In the genomic region with DNA sequence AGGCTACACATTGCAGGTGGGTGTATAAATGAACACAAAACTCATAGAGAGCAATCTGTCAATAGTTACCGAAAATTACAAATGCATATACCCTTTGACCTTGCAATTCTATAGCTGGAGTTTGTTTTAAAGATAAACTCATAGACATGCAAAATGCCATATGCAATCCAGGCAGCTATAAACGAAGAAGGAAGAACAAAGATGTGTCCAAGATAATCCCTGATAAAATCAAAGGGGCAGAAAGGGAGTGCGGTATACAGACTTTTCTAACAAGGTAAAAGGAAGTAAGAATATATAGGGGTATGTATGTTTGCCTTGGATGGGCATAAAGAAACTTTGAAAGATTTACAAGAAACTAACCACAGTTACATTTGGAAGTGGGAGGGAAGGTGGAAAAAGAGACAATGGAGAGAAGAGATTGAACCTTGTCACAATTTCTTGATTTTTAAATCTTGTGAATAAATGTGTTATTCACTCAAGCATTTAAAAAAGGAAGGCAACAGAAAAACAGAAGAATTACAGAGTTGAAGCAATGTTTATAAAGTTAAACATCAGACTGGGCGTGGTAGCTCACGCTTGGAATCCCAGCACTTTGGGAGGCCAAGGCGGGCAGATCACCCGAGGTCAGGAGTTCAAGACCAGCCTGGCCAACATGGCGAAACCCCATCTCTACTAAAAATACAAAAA, we compare ENCODE assay signal across 23 cellular contexts. TPM values are rescaled to one million over a fixed set of nuclear protein-coding genes. Genes with fewer than 3 reads are reported as not detected.
DNase-seq lines count a peak whose midpoint lies in the region; ATAC-seq, FAIRE-seq and TF ChIP-seq lines count a peak whose summit lies in the region.
"Had no signal": no experiment of that assay in that cellular context is flagged by ENCODE, and none has a peak within 500 bp of the region (broad histone marks: within the 10 kb centered on the region; RNA-seq: fewer than 3 reads in every experiment).

No MANE protein-coding gene starts in this region.

- no peaks in the 10 kb centered on the region for H3K27me3 Mint-ChIP-seq in activated naive CD4-positive, alpha-beta T cell treated with anti-CD3 and anti-CD28 coated beads for 36 hours (ENCODE audit: low read depth)
- no peaks in the 10 kb centered on the region for H3K27me3 Mint-ChIP-seq in activated naive CD4-positive, alpha-beta T cell treated with anti-CD3 and anti-CD28 coated beads, Interleukin-2, amount 10 ng/mL, durations not matched to agents 7 days and 5 days
- H3K27me3 Mint-ChIP-seq in WTC11 (ENCODE audit: low read depth), result no peaks in the 10 kb centered on the region
- no peaks in the 10 kb centered on the region for H3K27me3 Mint-ChIP-seq in stimulated activated naive B cell treated with anti-CD40 and anti-IgM and Interleukin-4, amounts not matched to agents 10 μg/mL and 1 μg/mL and 100 μg/mL, for 72 hours

- peaks cover 63% of the 10 kb centered on the region for H3K36me3 Mint-ChIP-seq in activated naive CD4-positive, alpha-beta T cell treated with anti-CD3 and anti-CD28 coated beads for 36 hours (ENCODE audit: low read depth)
- H3K36me3 Mint-ChIP-seq in activated naive CD4-positive, alpha-beta T cell treated with anti-CD3 and anti-CD28 coated beads, Interleukin-2, amount 10 ng/mL, durations not matched to agents 7 days and 5 days, result peaks cover 61% of the 10 kb centered on the region
- peaks cover 65% of the 10 kb centered on the region for H3K36me3 Mint-ChIP-seq in WTC11
- H3K36me3 Mint-ChIP-seq in stimulated activated naive B cell treated with anti-CD40 and anti-IgM and Interleukin-4, amounts not matched to agents 10 μg/mL and 1 μg/mL and 100 μg/mL, for 72 hours, result peaks cover 42 to 53% of the 10 kb centered on the region in 2 donors

- no peak overlapping the region for H2AFZ ChIP-seq in HepG2 (ENCODE audit: low read length)
- H2AFZ ChIP-seq: parathyroid adenoma had no signal

- in situ Hi-C loops in HepG2 (cut with HindIII; ENCODE audit: extremely low pct_ligation_motif_present, low pct_unique_long_range_greater_than_20kb), result no loop called here

- peak overlapping the region; percentile 14 for H3K27ac Mint-ChIP-seq in activated naive CD4-positive, alpha-beta T cell treated with anti-CD3 and anti-CD28 coated beads for 36 hours
- no peak overlapping the region for H3K27ac Mint-ChIP-seq in activated naive CD4-positive, alpha-beta T cell treated with anti-CD3 and anti-CD28 coated beads, Interleukin-2, amount 10 ng/mL, durations not matched to agents 7 days and 5 days
- peak overlapping the region; percentile 79 for H3K27ac Mint-ChIP-seq in WTC11
- peak overlapping the region; percentile 26 for H3K27ac Mint-ChIP-seq in stimulated activated naive B cell treated with anti-CD40 and anti-IgM and Interleukin-4, amounts not matched to agents 10 μg/mL and 1 μg/mL and 100 μg/mL, for 72 hours
- H3K27ac Mint-ChIP-seq: activated T-helper 2 cell treated with anti-CD3 and anti-CD28 coated beads, Interferon-gamma antibody, Interleukin-2, Interleukin-4, amounts not matched to agents 10 μg/mL and 5 μg/mL and 100 μg/mL, durations not matched to agents 14 hours and 24 hours and 36 hours had no signal

- TF ChIP-seq EP300 in HepG2 (IDR thresholded peaks at IDR 0.05; ENCODE audit: low read depth in 2 of 2, low read length in 2 of 2) (no peak), HepG2 (CRISPR knock-in tag; IDR thresholded peaks at IDR 0.05; ENCODE audit: borderline replicate concordance) (no peak)

- CTCF ChIA-PET in activated naive CD4-positive, alpha-beta T cell treated with anti-CD3 and anti-CD28 coated beads for 36 hours (lab: Charles Lee), result no interaction called here
- CTCF ChIA-PET in activated naive CD4-positive, alpha-beta T cell treated with anti-CD3 and anti-CD28 coated beads, Interleukin-2, amount 10 ng/mL, durations not matched to agents 7 days and 5 days (lab: Charles Lee), result no interaction called here
- CTCF ChIA-PET in WTC11 (lab: Charles Lee), result interaction anchor here (1.8 kb wide), 1 partner anchor 185 kb away, joined by 3 read pairs; no protein-coding TSS in a partner anchor
- CTCF ChIA-PET in HepG2 (lab: Yijun Ruan, JAX; ENCODE audit: low intra/inter-chr PET ratio, low total read pairs), result no interaction called here

- no TSS peak for BruUV-seq in HepG2 (replicated peaks; lab: Mats Ljungman, UMichigan)

- intact Hi-C loops in activated naive CD4-positive, alpha-beta T cell treated with anti-CD3 and anti-CD28 coated beads for 36 hours (cut with micrococcal nuclease), result loop anchor here (5.0 kb wide), 1 partner anchor 42 kb away; no protein-coding TSS in a partner anchor
- intact Hi-C loops in HepG2 (cut with micrococcal nuclease; ENCODE audit: unreplicated experiment), result no loop called here

- no peak overlapping the region for H3K9ac ChIP-seq in HepG2 (ENCODE audit: insufficient read depth, low read depth, low read length)
- H3K9ac ChIP-seq: parathyroid adenoma had no signal

- no peak overlapping the region for H3K4me3 Mint-ChIP-seq in activated naive CD4-positive, alpha-beta T cell treated with anti-CD3 and anti-CD28 coated beads for 36 hours
- H3K4me3 Mint-ChIP-seq in activated naive CD4-positive, alpha-beta T cell treated with anti-CD3 and anti-CD28 coated beads, Interleukin-2, amount 10 ng/mL, durations not matched to agents 7 days and 5 days, result no peak overlapping the region
- H3K4me3 Mint-ChIP-seq in WTC11, result no peak overlapping the region
- H3K4me3 Mint-ChIP-seq in stimulated activated naive B cell treated with anti-CD40 and anti-IgM and Interleukin-4, amounts not matched to agents 10 μg/mL and 1 μg/mL and 100 μg/mL, for 72 hours, result no peak overlapping the region
- H3K4me3 Mint-ChIP-seq: endodermal cell had no signal

- TF ChIP-seq CTCF in WTC11 (IDR thresholded peaks at IDR 0.05) (no peak), HepG2 (CRISPR knock-in tag; IDR thresholded peaks at IDR 0.05) (no peak)

- DNase-seq in activated naive CD4-positive, alpha-beta T cell treated with anti-CD3 and anti-CD28 coated beads for 36 hours, result no peak
- DNase-seq in activated naive CD4-positive, alpha-beta T cell treated with anti-CD3 and anti-CD28 coated beads, Interleukin-2, amount 10 ng/mL, durations not matched to agents 7 days and 5 days, result no peak
- DNase-seq in WTC11 (ENCODE audit: low spot score) (no peak), HepG2 (ENCODE audit: low spot score) (no peak), middle frontal gyrus (ENCODE audit: extremely low spot score, low spot score) (no peak)
- no peak for DNase-seq in stimulated activated naive B cell treated with anti-CD40 and anti-IgM and Interleukin-4, amounts not matched to agents 10 μg/mL and 1 μg/mL and 100 μg/mL, for 72 hours
- DNase-seq: ACHN; activated CD4-positive, CD25-positive, alpha-beta regulatory T cell; cerebellar nuclear complex; DMS79; endodermal cell; HCEC 1CT; NCI-H1694; NCI-H82; Peyer's patch; uterus had no signal

- no peak for TF ChIP-seq POLR2A in HepG2 (IDR thresholded peaks at IDR 0.05; ENCODE audit: insufficient read depth in 1 of 2, low read depth in 2 of 2, low read length in 2 of 2)

- ATAC-seq in WTC11 (no peak), HepG2 (no peak), HG02623 (IDR thresholded peaks at IDR 0.05; ENCODE audit: unreplicated experiment) (no peak), GM21717 (IDR thresholded peaks at IDR 0.05; ENCODE audit: unreplicated experiment) (no peak)
- no peak for ATAC-seq in stimulated activated naive B cell treated with anti-CD40 and anti-IgM and Interleukin-4, amounts not matched to agents 10 μg/mL and 1 μg/mL and 100 μg/mL, for 72 hours (replicated peaks)

- H3K27ac ChIP-seq in HepG2 (ENCODE audit: extremely low read length, insufficient read depth, low read length), result no peak overlapping the region
- H3K27ac ChIP-seq: lower lobe of right lung, parathyroid adenoma, Peyer's patch, SJSA1, skin epidermis, uterus had no signal

- no peak for TF ChIP-seq RAD21 in HepG2 (CRISPR knock-in tag; IDR thresholded peaks at IDR 0.05)

- H3K27me3 ChIP-seq in HepG2 (ENCODE audit: control insufficient read depth in 1 of 2, insufficient read depth in 2 of 2, low read length in 2 of 2), result no peaks in the 10 kb centered on the region
- H3K27me3 ChIP-seq: Peyer's patch, SJSA1, uterus had no signal

- peaks cover 27% of the 10 kb centered on the region for H3K4me1 Mint-ChIP-seq in activated naive CD4-positive, alpha-beta T cell treated with anti-CD3 and anti-CD28 coated beads for 36 hours (ENCODE audit: low read depth)
- H3K4me1 Mint-ChIP-seq in activated naive CD4-positive, alpha-beta T cell treated with anti-CD3 and anti-CD28 coated beads, Interleukin-2, amount 10 ng/mL, durations not matched to agents 7 days and 5 days, result peaks cover 26% of the 10 kb centered on the region
- no peaks in the 10 kb centered on the region for H3K4me1 Mint-ChIP-seq in WTC11
- peaks cover 26 to 39% of the 10 kb centered on the region in 2 donors for H3K4me1 Mint-ChIP-seq in stimulated activated naive B cell treated with anti-CD40 and anti-IgM and Interleukin-4, amounts not matched to agents 10 μg/mL and 1 μg/mL and 100 μg/mL, for 72 hours

- no peaks in the 10 kb centered on the region for H3K9me3 Mint-ChIP-seq in activated naive CD4-positive, alpha-beta T cell treated with anti-CD3 and anti-CD28 coated beads for 36 hours
- no peaks in the 10 kb centered on the region for H3K9me3 Mint-ChIP-seq in activated naive CD4-positive, alpha-beta T cell treated with anti-CD3 and anti-CD28 coated beads, Interleukin-2, amount 10 ng/mL, durations not matched to agents 7 days and 5 days
- no peaks in the 10 kb centered on the region for H3K9me3 Mint-ChIP-seq in WTC11
- no peaks in the 10 kb centered on the region for H3K9me3 Mint-ChIP-seq in stimulated activated naive B cell treated with anti-CD40 and anti-IgM and Interleukin-4, amounts not matched to agents 10 μg/mL and 1 μg/mL and 100 μg/mL, for 72 hours
- H3K9me3 Mint-ChIP-seq: activated T-helper 2 cell treated with anti-CD3 and anti-CD28 coated beads, Interferon-gamma antibody, Interleukin-2, Interleukin-4, amounts not matched to agents 10 μg/mL and 5 μg/mL and 100 μg/mL, durations not matched to agents 14 hours and 24 hours and 36 hours; endodermal cell had no signal

- POLR2A ChIA-PET in WTC11 (lab: Charles Lee), result no interaction called here
- POLR2A ChIA-PET in HepG2 (lab: Yijun Ruan, JAX), result interaction anchor here (1.4 kb wide), 1 partner anchor 30 kb away, joined by 5 read pairs; the partner anchor contains the start of gene FAM8A1

- H3K4me1 ChIP-seq in HepG2 (ENCODE audit: insufficient read depth, low read length), result peaks cover 19% of the 10 kb centered on the region
- H3K4me1 ChIP-seq: Peyer's patch, uterus had no signal

- H3K79me2 ChIP-seq in HepG2 (ENCODE audit: insufficient read depth, low read length), result no peaks in the 10 kb centered on the region

- no peak overlapping the region for H3K4me3 ChIP-seq in HepG2 (replicated peaks in 1 of 3; ENCODE audit: insufficient read depth in 1 of 3, low read depth in 2 of 3, low read length in 3 of 3)
- H3K4me3 ChIP-seq: lower lobe of right lung, Peyer's patch, SJSA1, skin epidermis, uterus had no signal

- FAIRE-seq in HepG2 (lab: Jason Lieb, UNC), result no peak

- WGBS in HepG2 (ENCODE audit: low lambda C conversion rate), result 84% methylated on average over 8 of the region's 8 CpGs

- H4K20me1 ChIP-seq in HepG2 (ENCODE audit: insufficient read depth, low read length), result no peaks in the 10 kb centered on the region

- H3K9me3 ChIP-seq in HepG2 (ENCODE audit: low read length), result no peaks in the 10 kb centered on the region
- H3K9me3 ChIP-seq: lower lobe of right lung, Peyer's patch, SJSA1, uterus had no signal

- H3K4me2 ChIP-seq in HepG2 (ENCODE audit: low read depth, low read length), result no peak overlapping the region

- peaks cover 16 to 79% of the 10 kb centered on the region in 2 experiments for H3K36me3 ChIP-seq in HepG2 (replicated peaks in 1 of 2; ENCODE audit: control insufficient read depth in 1 of 2, insufficient read depth in 2 of 2, low read length in 2 of 2)
- H3K36me3 ChIP-seq: uterus had no signal

RNA-seq across cellular contexts. Expression of gene FAM8A1, which starts 29.9 kb away (rescaled TPM):
- total RNA-seq in activated naive CD4-positive, alpha-beta T cell treated with anti-CD3 and anti-CD28 coated beads for 36 hours, result 1 to 10 TPM; 2.9 to 3.0 TPM
- total RNA-seq in WTC11 (2021), result 8.5 to 10.3 TPM (median 9.4 TPM) in 3 replicates
- total RNA-seq in HepG2 (2016; rRNA removed; fragmentation: Illumina TruSeq; extraction: Trizol), result 30.5 and 30.6 TPM in 2 replicates
- total RNA-seq in HepG2 (2016; cell fraction: cytosol; rRNA removed; fragmentation: Illumina TruSeq; extraction: Trizol; ENCODE audit: low read depth), result 3.0 and 3.3 TPM in 2 replicates
- total RNA-seq in HepG2 (2016; cell fraction: insoluble cytoplasmic fraction; rRNA removed; fragmentation: Illumina TruSeq; extraction: Trizol), result 29.7 and 31.0 TPM in 2 replicates
- total RNA-seq in HepG2 (2016; cell fraction: membrane; rRNA removed; fragmentation: Illumina TruSeq; extraction: Trizol), result 17.3 and 20.5 TPM in 2 replicates
- total RNA-seq in HepG2 (2016; cell fraction: nucleus; rRNA removed; fragmentation: Illumina TruSeq; extraction: Trizol), result 40.8 and 45.3 TPM in 2 replicates
- 26.8 and 34.3 TPM in 2 replicates for polyA plus RNA-seq in HepG2 (2011; rRNA removed)
- 10.2 and 16.1 TPM in 2 replicates for polyA plus RNA-seq in HepG2 (2011; cell fraction: cytosol; rRNA removed)
- 20.7 and 23.0 TPM in 2 replicates for polyA plus RNA-seq in HepG2 (2011; cell fraction: nucleus; rRNA removed)
- polyA plus RNA-seq in HepG2 (2012), result 26.2 and 26.3 TPM in 2 replicates
- 3.3 and 3.4 TPM in 2 replicates for polyA plus RNA-seq in HepG2 (2016; cell fraction: cytosol; fragmentation: Illumina TruSeq; extraction: Trizol; ENCODE audit: low read depth)
- polyA plus RNA-seq in HepG2 (2016; cell fraction: insoluble cytoplasmic fraction; fragmentation: Illumina TruSeq; extraction: Trizol; ENCODE audit: low read depth), result 34.2 and 34.3 TPM in 2 replicates
- polyA plus RNA-seq in HepG2 (2016; cell fraction: membrane; fragmentation: Illumina TruSeq; extraction: Trizol; ENCODE audit: low read depth), result 11.2 and 13.0 TPM in 2 replicates
- 62.0 and 64.0 TPM in 2 replicates for polyA plus RNA-seq in HepG2 (2016; cell fraction: nucleus; fragmentation: Illumina TruSeq; extraction: Trizol; ENCODE audit: insufficient read depth, low read depth)
- 3.3 and 10.1 TPM in 2 replicates for polyA minus RNA-seq in HepG2 (2011; rRNA and poly(A)+ RNA removed; ENCODE audit: low replicate concordance)
- 26.5 and 26.9 TPM in 2 replicates for polyA minus RNA-seq in HepG2 (2011; cell fraction: cytosol; rRNA and poly(A)+ RNA removed)
- 27.8 and 28.6 TPM in 2 replicates for polyA minus RNA-seq in HepG2 (2011; cell fraction: nucleus; rRNA and poly(A)+ RNA removed)
